Comparison of ENCODE assay signal across 1 cellular context in genomic region chr3:148315756-148316155, GRCh38.
TF ChIP-seq lines count a peak whose summit lies in the region.

No MANE protein-coding gene starts in this region.

TF ChIP-seq in WTC11, 78 proteins besides CTCF, POLR2A, EP300 and RAD21 (continued from another document):
- TF ChIP-seq ZSCAN18 (CRISPR knock-in tag; IDR thresholded peaks at IDR 0.05) (no peak), ZNF532 (CRISPR knock-in tag; IDR thresholded peaks at IDR 0.05; ENCODE audit: borderline replicate concordance) (no peak), CDX4 (CRISPR knock-in tag; IDR thresholded peaks at IDR 0.05; ENCODE audit: borderline replicate concordance) (no peak), HMGXB4 (CRISPR knock-in tag; IDR thresholded peaks at IDR 0.05) (no peak)
